Comparison of ENCODE assay signal across 17 cellular contexts in the genomic region with DNA sequence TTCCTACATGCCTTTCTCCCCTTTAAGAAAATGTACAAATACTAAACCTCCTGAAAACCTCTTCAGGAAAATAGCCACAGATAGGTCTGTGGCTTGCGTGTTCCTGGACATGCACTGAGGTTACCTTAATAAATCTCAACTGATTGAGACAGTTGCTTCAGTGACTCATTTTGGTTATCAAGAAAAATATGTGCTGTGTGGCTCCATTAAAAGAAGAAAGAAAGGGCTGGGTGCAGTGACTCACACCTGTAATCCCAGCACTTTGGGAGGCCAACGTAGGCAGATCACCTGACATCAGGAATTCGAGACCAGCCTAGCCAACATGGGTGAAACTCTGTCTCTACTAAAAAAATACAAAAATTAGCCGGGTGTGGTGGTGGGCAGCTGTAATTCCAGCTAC. TPM values are rescaled to one million over a fixed set of nuclear protein-coding genes. Genes with fewer than 3 reads are reported as not detected.
DNase-seq lines count a peak whose midpoint lies in the region; ATAC-seq and TF ChIP-seq lines count a peak whose summit lies in the region.
"Had no signal": no experiment of that assay in that cellular context is flagged by ENCODE, and none has a peak within 500 bp of the region (broad histone marks: within the 10 kb centered on the region; RNA-seq: fewer than 3 reads in every experiment).

No MANE protein-coding gene starts in this region.

- no peak overlapping the region for H3K4me3 ChIP-seq in left ventricle myocardium inferior
- H3K4me3 ChIP-seq: testis had no signal

- H3K27ac Mint-ChIP-seq in activated CD8-positive, alpha-beta memory T cell treated with anti-CD3 and anti-CD28 coated beads, Interleukin-2, amount 10 ng/mL, durations not matched to agents 7 days and 5 days, result peak overlapping the region; percentile 25
- H3K27ac Mint-ChIP-seq in activated CD4-positive, alpha-beta T cell treated with anti-CD3 and anti-CD28 coated beads, Interleukin-2, amount 10 ng/mL, durations not matched to agents 24 days and 14 days, result no peak overlapping the region
- H3K27ac Mint-ChIP-seq: activated T-cell treated with anti-CD3 and anti-CD28 coated beads, Interleukin-2, amount 50 U/mL, for 72 hours had no signal

- CTCF ChIA-PET in activated CD8-positive, alpha-beta memory T cell treated with anti-CD3 and anti-CD28 coated beads, Interleukin-2, amount 10 ng/mL, durations not matched to agents 7 days and 5 days (lab: Charles Lee), result interaction anchor here (1.0 to 3.7 kb wide), 3 partner anchors 9 to 31 kb away, joined by 3 to 32 read pairs (median 13); no protein-coding TSS in a partner anchor

- no peak overlapping the region for H3K4me3 Mint-ChIP-seq in activated CD8-positive, alpha-beta memory T cell treated with anti-CD3 and anti-CD28 coated beads, Interleukin-2, amount 10 ng/mL, durations not matched to agents 7 days and 5 days
- no peak overlapping the region for H3K4me3 Mint-ChIP-seq in activated CD4-positive, alpha-beta T cell treated with anti-CD3 and anti-CD28 coated beads, Interleukin-2, amount 10 ng/mL, durations not matched to agents 24 days and 14 days
- H3K4me3 Mint-ChIP-seq: activated T-cell treated with anti-CD3 and anti-CD28 coated beads, Interleukin-2, amount 50 U/mL, for 72 hours; CD4-positive, alpha-beta T cell had no signal

- no peaks in the 10 kb centered on the region for H3K9me3 Mint-ChIP-seq in activated CD8-positive, alpha-beta memory T cell treated with anti-CD3 and anti-CD28 coated beads, Interleukin-2, amount 10 ng/mL, durations not matched to agents 7 days and 5 days (ENCODE audit: low read depth)
- no peaks in the 10 kb centered on the region for H3K9me3 Mint-ChIP-seq in activated CD4-positive, alpha-beta T cell treated with anti-CD3 and anti-CD28 coated beads, Interleukin-2, amount 10 ng/mL, durations not matched to agents 24 days and 14 days
- H3K9me3 Mint-ChIP-seq: activated T-cell treated with anti-CD3 and anti-CD28 coated beads, Interleukin-2, amount 50 U/mL, for 72 hours; CD4-positive, alpha-beta T cell had no signal

- no peak for TF ChIP-seq CTCF in left ventricle myocardium inferior (IDR thresholded peaks at IDR 0.05; ENCODE audit: borderline replicate concordance)

- H3K9me3 ChIP-seq in left ventricle myocardium inferior (replicated peaks), result no peaks in the 10 kb centered on the region
- H3K9me3 ChIP-seq: testis had no signal

- H3K27me3 ChIP-seq in left ventricle myocardium inferior (ENCODE audit: low read depth), result no peaks in the 10 kb centered on the region
- H3K27me3 ChIP-seq: testis had no signal

- no peak for ATAC-seq in activated CD8-positive, alpha-beta memory T cell treated with anti-CD3 and anti-CD28 coated beads, Interleukin-2, amount 10 ng/mL, durations not matched to agents 7 days and 5 days
- ATAC-seq in GM21515 (IDR thresholded peaks at IDR 0.05; ENCODE audit: unreplicated experiment), result no peak
- ATAC-seq: activated T-cell treated with anti-CD3 and anti-CD28 coated beads, Interleukin-2, amount 50 U/mL, for 72 hours had no signal

- no peaks in the 10 kb centered on the region for H3K4me1 ChIP-seq in left ventricle myocardium inferior
- H3K4me1 ChIP-seq: testis had no signal

- no peaks in the 10 kb centered on the region for H3K36me3 ChIP-seq in left ventricle myocardium inferior

- H3K4me1 Mint-ChIP-seq in activated CD8-positive, alpha-beta memory T cell treated with anti-CD3 and anti-CD28 coated beads, Interleukin-2, amount 10 ng/mL, durations not matched to agents 7 days and 5 days, result peaks cover 28% of the 10 kb centered on the region
- H3K4me1 Mint-ChIP-seq in activated CD4-positive, alpha-beta T cell treated with anti-CD3 and anti-CD28 coated beads, Interleukin-2, amount 10 ng/mL, durations not matched to agents 24 days and 14 days, result peaks cover 26% of the 10 kb centered on the region

- no peak for DNase-seq in activated CD8-positive, alpha-beta memory T cell treated with anti-CD3 and anti-CD28 coated beads, Interleukin-2, amount 10 ng/mL, durations not matched to agents 7 days and 5 days
- no peak for DNase-seq in activated CD8-positive, alpha-beta memory T cell treated with anti-CD3 and anti-CD28 coated beads, Interleukin-2, amount 50 U/mL, for 48 hours
- DNase-seq in SW480 (ENCODE audit: low spot score), result peak; percentile 92
- DNase-seq in islet precursor cell, result peak; percentile 74
- no peak for DNase-seq in MV-4-11 (lab: John Stamatoyannopoulos, UW)
- no peak for DNase-seq in left ventricle myocardium inferior
- no peak for DNase-seq in activated CD4-positive, alpha-beta T cell treated with anti-CD3 and anti-CD28 coated beads, Interleukin-2, amount 10 ng/mL, durations not matched to agents 24 days and 14 days
- DNase-seq: activated T-cell treated with anti-CD3 and anti-CD28 coated beads, Interleukin-2, amount 50 U/mL, for 72 hours; CD4-positive, alpha-beta T cell; NCI-H1417 treated with DMSO at 0.1 percent for 48 hours; Right ventricle myocardium superior; stimulated activated CD4-positive, alpha-beta T cell treated with anti-CD3 and anti-CD28 coated beads, Interleukin-4, amount 100 ng/mL, for 24 hours; T1000; testis had no signal

- intact Hi-C loops in left ventricle myocardium inferior (cut with micrococcal nuclease), result no loop called here
- intact Hi-C loops in activated CD4-positive, alpha-beta T cell treated with anti-CD3 and anti-CD28 coated beads, Interleukin-2, amount 10 ng/mL, durations not matched to agents 24 days and 14 days (cut with micrococcal nuclease), result no loop called here

- no peaks in the 10 kb centered on the region for H3K36me3 Mint-ChIP-seq in activated CD8-positive, alpha-beta memory T cell treated with anti-CD3 and anti-CD28 coated beads, Interleukin-2, amount 10 ng/mL, durations not matched to agents 7 days and 5 days
- H3K36me3 Mint-ChIP-seq in activated CD4-positive, alpha-beta T cell treated with anti-CD3 and anti-CD28 coated beads, Interleukin-2, amount 10 ng/mL, durations not matched to agents 24 days and 14 days (ENCODE audit: low read depth), result no peaks in the 10 kb centered on the region

- no peaks in the 10 kb centered on the region for H3K27me3 Mint-ChIP-seq in activated CD8-positive, alpha-beta memory T cell treated with anti-CD3 and anti-CD28 coated beads, Interleukin-2, amount 10 ng/mL, durations not matched to agents 7 days and 5 days
- H3K27me3 Mint-ChIP-seq in activated CD4-positive, alpha-beta T cell treated with anti-CD3 and anti-CD28 coated beads, Interleukin-2, amount 10 ng/mL, durations not matched to agents 24 days and 14 days, result peaks cover 11% of the 10 kb centered on the region
- H3K27me3 Mint-ChIP-seq: CD4-positive, alpha-beta T cell had no signal

- no peak overlapping the region for H3K27ac ChIP-seq in left ventricle myocardium inferior (replicated peaks)
- H3K27ac ChIP-seq: testis had no signal

RNA-seq across cellular contexts. Expression of gene CREG2, which starts 27.1 kb away (rescaled TPM):
- not detected for total RNA-seq in activated CD8-positive, alpha-beta memory T cell treated with anti-CD3 and anti-CD28 coated beads, Interleukin-2, amount 10 ng/mL, durations not matched to agents 7 days and 5 days
- total RNA-seq in left ventricle myocardium inferior, result not detected
- not detected in 2 replicates for total RNA-seq in activated CD4-positive, alpha-beta T cell treated with anti-CD3 and anti-CD28 coated beads, Interleukin-2, amount 10 ng/mL, durations not matched to agents 24 days and 14 days
- total RNA-seq: activated T-cell treated with anti-CD3 and anti-CD28 coated beads, Interleukin-2, amount 50 U/mL, for 72 hours; chondrocyte; H4; Right ventricle myocardium superior had no signal

RNA-seq across cellular contexts. Expression of gene RNF149, which starts 51.7 kb away (rescaled TPM):
- total RNA-seq in activated CD8-positive, alpha-beta memory T cell treated with anti-CD3 and anti-CD28 coated beads, Interleukin-2, amount 10 ng/mL, durations not matched to agents 7 days and 5 days, result 100 to 1,000 TPM in 1 of 2 experiments, 10 to 100 TPM in 1; 72.3 to 100 TPM
- 12.0 TPM for total RNA-seq in left ventricle myocardium inferior
- 40.3 and 40.7 TPM in 2 replicates for total RNA-seq in activated CD4-positive, alpha-beta T cell treated with anti-CD3 and anti-CD28 coated beads, Interleukin-2, amount 10 ng/mL, durations not matched to agents 24 days and 14 days

Comparison
In these comparisons a context has a peak if more than half of its experiments do, and no peak if none do; other contexts are left out.
1. DNase-seq: peak in SW480 (single experiment) and islet precursor cell (single experiment); none in activated CD8-positive, alpha-beta memory T cell treated with anti-CD3 and anti-CD28 coated beads, Interleukin-2, amount 10 ng/mL, durations not matched to agents 7 days and 5 days (single experiment), activated CD8-positive, alpha-beta memory T cell treated with anti-CD3 and anti-CD28 coated beads, Interleukin-2, amount 50 U/mL, for 48 hours (single experiment), MV-4-11 (single experiment), left ventricle myocardium inferior (single experiment) and activated CD4-positive, alpha-beta T cell treated with anti-CD3 and anti-CD28 coated beads, Interleukin-2, amount 10 ng/mL, durations not matched to agents 24 days and 14 days (single experiment).